In genomic region chr11:64924910-64925284, GRCh38 we compare ENCODE assay signal across 8 cellular contexts. TPM values are rescaled to one million over a fixed set of nuclear protein-coding genes. Genes with fewer than 3 reads are reported as not detected.
DNase-seq lines count a peak whose midpoint lies in the region; ATAC-seq and TF ChIP-seq lines count a peak whose summit lies in the region.

No MANE protein-coding gene starts in this region.

- ATAC-seq in lower lobe of right lung (peak; percentile 3 to 33), upper lobe of right lung (peak; percentile 1), GM21447 (IDR thresholded peaks at IDR 0.05; ENCODE audit: unreplicated experiment) (no peak), HG03571 (IDR thresholded peaks at IDR 0.05; ENCODE audit: unreplicated experiment) (no peak), HG02973 (IDR thresholded peaks at IDR 0.05; ENCODE audit: unreplicated experiment) (no peak)

- DNase-seq in GM13977 (ENCODE audit: low spot score) (peak; percentile 65), MG63 (no peak), cerebellar cortex (ENCODE audit: low spot score) (peak; percentile 20), lower lobe of right lung (no peak), upper lobe of right lung (no peak)

- intact Hi-C loops in lower lobe of right lung (cut with DNase I), result no loop called here
- intact Hi-C loops in upper lobe of right lung (cut with DNase I), result loop anchor here (10.0 kb wide), 1 partner anchor 70 kb away; the partner anchor contains the start of gene BATF2

- H3K4me3 ChIP-seq in MG63 (peak overlapping the region; percentile 71), lower lobe of right lung (peak overlapping the region; percentile 100), upper lobe of right lung (peak overlapping the region; percentile 99)

- in situ Hi-C loops in GM13977 (cut with MboI; ENCODE audit: low pct_unique_long_range_greater_than_20kb, low sequenced_read_pairs, unreplicated experiment), result no loop called here

- H3K36me3 ChIP-seq in MG63 (peaks cover 2% of the 10 kb centered on the region), lower lobe of right lung (peaks cover 30% of the 10 kb centered on the region), upper lobe of right lung (peaks cover 15% of the 10 kb centered on the region)

- H3K4me1 ChIP-seq in lower lobe of right lung (peaks cover 26% of the 10 kb centered on the region), upper lobe of right lung (peaks cover 18% of the 10 kb centered on the region)

- H3K9me3 ChIP-seq in MG63 (no peaks in the 10 kb centered on the region), lower lobe of right lung (no peaks in the 10 kb centered on the region), upper lobe of right lung (no peaks in the 10 kb centered on the region)

- H3K27ac ChIP-seq in lower lobe of right lung (peak overlapping the region; percentile 97), upper lobe of right lung (peak overlapping the region; percentile 95)

- TF ChIP-seq CTCF in GM13977 (IDR thresholded peaks at IDR 0.05; ENCODE audit: extremely low read depth, insufficient read depth, missing control alignments) (no peak), lower lobe of right lung (IDR thresholded peaks at IDR 0.05) (no peak), upper lobe of right lung (IDR thresholded peaks at IDR 0.05) (no peak)

- H3K27me3 ChIP-seq in MG63, result no peaks in the 10 kb centered on the region
- no peaks in the 10 kb centered on the region for H3K27me3 ChIP-seq in lower lobe of right lung (ENCODE audit: low read depth)
- H3K27me3 ChIP-seq in upper lobe of right lung, result no peaks in the 10 kb centered on the region

RNA-seq across cellular contexts. Expression of gene PPP2R5B, which starts 0.4 kb away (rescaled TPM):
- 5.4 and 8.8 TPM in 2 replicates for total RNA-seq in MG63 (2014; rRNA removed; shearing (Covaris generic); ENCODE audit: low replicate concordance)
- total RNA-seq in lower lobe of right lung (23.9 TPM), upper lobe of right lung (29.4 TPM)

RNA-seq across cellular contexts. Expression of gene ATG2A, which starts 7.9 kb away (rescaled TPM):
- 4.6 and 18.6 TPM in 2 replicates for total RNA-seq in MG63 (2014; rRNA removed; shearing (Covaris generic); ENCODE audit: low replicate concordance)
- 21.7 TPM for total RNA-seq in lower lobe of right lung
- 23.2 TPM for total RNA-seq in upper lobe of right lung

RNA-seq across cellular contexts. Expression of gene GPHA2, which starts 10.8 kb away (rescaled TPM):
- total RNA-seq in MG63 (2014; rRNA removed; shearing (Covaris generic); ENCODE audit: low replicate concordance), result not detected in 2 replicates
- total RNA-seq in lower lobe of right lung (not detected), upper lobe of right lung (not detected)

RNA-seq across cellular contexts. Expression of gene EHD1, which starts 46.5 kb away (rescaled TPM):
- total RNA-seq in MG63 (2014; rRNA removed; shearing (Covaris generic); ENCODE audit: low replicate concordance), result 62.9 and 64.8 TPM in 2 replicates
- total RNA-seq in lower lobe of right lung (73.4 TPM), upper lobe of right lung (94.6 TPM)

RNA-seq across cellular contexts. Expression of gene MAJIN, which starts 47.0 kb away (rescaled TPM):
- total RNA-seq in MG63 (2014; rRNA removed; shearing (Covaris generic); ENCODE audit: low replicate concordance), result not detected in 2 replicates
- total RNA-seq in lower lobe of right lung (not detected), upper lobe of right lung (not detected)

Comparison
In these comparisons a context has a peak if more than half of its experiments do, and no peak if none do; other contexts are left out.
1. DNase-seq: peak in GM13977 (single experiment) and cerebellar cortex (single experiment); none in MG63 (single experiment), lower lobe of right lung (single experiment) and upper lobe of right lung (single experiment).
2. ATAC-seq: peak in lower lobe of right lung (2 of 2) and upper lobe of right lung (single experiment); none in GM21447 (single experiment), HG03571 (single experiment) and HG02973 (single experiment).
3. Peak in every context shown above with its lines, with median percentiles within 50 percentile points of each other: H3K4me3 ChIP-seq.